8 cellular contexts compared by ENCODE assay signal in genomic region chr4:176319237-176319703, GRCh38. TPM values are rescaled to one million over a fixed set of nuclear protein-coding genes. Genes with fewer than 3 reads are reported as not detected.
DNase-seq lines count a peak whose midpoint lies in the region; ATAC-seq lines count a peak whose summit lies in the region.

No MANE protein-coding gene starts in this region.

- H3K4me1 Mint-ChIP-seq in activated CD4-positive, alpha-beta T cell treated with anti-CD3 and anti-CD28 coated beads for 36 hours = peaks cover 26% of the 10 kb centered on the region

- H3K27ac ChIP-seq in angular gyrus (ENCODE audit: low read depth, low read length) = peak overlapping the region; percentile 89
- H3K27ac ChIP-seq in layer of hippocampus (ENCODE audit: low read depth, low read length) = peak overlapping the region; percentile 67
- peak overlapping the region; percentile 72 for H3K27ac ChIP-seq in thymus (ENCODE audit: low read depth)

- DNase-seq in activated CD4-positive, alpha-beta T cell treated with anti-CD3 and anti-CD28 coated beads for 36 hours = no peak
- no peak for DNase-seq in activated CD4-positive, alpha-beta T cell treated with anti-CD3 and anti-CD28 coated beads for 4 hours
- DNase-seq in A172 (ENCODE audit: low spot score) (no peak), ureter (ENCODE audit: low spot score) (no peak)

- under 1% methylated on average over 11 of the region's 11 CpGs for WGBS in thymus

- peak overlapping the region; percentile 89 for H3K27ac Mint-ChIP-seq in activated CD4-positive, alpha-beta T cell treated with anti-CD3 and anti-CD28 coated beads for 36 hours

- POLR2A ChIA-PET in activated CD4-positive, alpha-beta T cell treated with anti-CD3 and anti-CD28 coated beads for 36 hours (lab: Charles Lee) = no interaction called here

- peaks cover 4% of the 10 kb centered on the region for H3K4me1 ChIP-seq in thymus (ENCODE audit: control insufficient read depth, insufficient read depth, low read length)

- CTCF ChIA-PET in activated CD4-positive, alpha-beta T cell treated with anti-CD3 and anti-CD28 coated beads for 36 hours (lab: Charles Lee) = no interaction called here

- no peaks in the 10 kb centered on the region for H3K9me3 ChIP-seq in thymus (ENCODE audit: control insufficient read depth)

- H3K36me3 Mint-ChIP-seq in activated CD4-positive, alpha-beta T cell treated with anti-CD3 and anti-CD28 coated beads for 36 hours (ENCODE audit: low read depth) = peaks cover 10% of the 10 kb centered on the region

- H3K27me3 ChIP-seq in layer of hippocampus (ENCODE audit: control insufficient read depth, insufficient read depth, low read length) (no peaks in the 10 kb centered on the region), thymus (ENCODE audit: control insufficient read depth, insufficient read depth) (no peaks in the 10 kb centered on the region)

- H3K4me3 Mint-ChIP-seq in activated CD4-positive, alpha-beta T cell treated with anti-CD3 and anti-CD28 coated beads for 36 hours = peak overlapping the region; percentile 97

- intact Hi-C loops in activated CD4-positive, alpha-beta T cell treated with anti-CD3 and anti-CD28 coated beads for 36 hours (cut with DNase I, micrococcal nuclease) = loop anchor here (1.0 to 5.0 kb wide), 2 partner anchors 124 to 993 kb away; partner anchors contain the start of gene SPATA4 (in 1 of the 2)

- no peaks in the 10 kb centered on the region for H3K36me3 ChIP-seq in thymus (ENCODE audit: control insufficient read depth, insufficient read depth)

- no peaks in the 10 kb centered on the region for H3K27me3 Mint-ChIP-seq in activated CD4-positive, alpha-beta T cell treated with anti-CD3 and anti-CD28 coated beads for 36 hours

- H3K9me3 Mint-ChIP-seq in activated CD4-positive, alpha-beta T cell treated with anti-CD3 and anti-CD28 coated beads for 36 hours (ENCODE audit: low read depth) = no peaks in the 10 kb centered on the region

- H3K4me3 ChIP-seq in thymus (ENCODE audit: low read length) = peak overlapping the region; percentile 67

- peak; percentile 0 for ATAC-seq in activated CD4-positive, alpha-beta T cell treated with anti-CD3 and anti-CD28 coated beads for 36 hours
- ATAC-seq in GM21381 (IDR thresholded peaks at IDR 0.05; ENCODE audit: unreplicated experiment) = no peak

RNA-seq across cellular contexts. Expression of gene SPCS3, which starts 0.5 kb away (rescaled TPM):
- 100 to 1,000 TPM; 120 to 142 TPM for total RNA-seq in activated CD4-positive, alpha-beta T cell treated with anti-CD3 and anti-CD28 coated beads for 36 hours
- 43.6 TPM for polyA plus RNA-seq in thymus
- 52.4 and 69.4 TPM in 2 replicates for total RNA-seq in A172 (2014; rRNA removed; shearing (Covaris generic))
- 122 TPM for total RNA-seq in ureter

RNA-seq across cellular contexts. Expression of gene ASB5, which starts 50.2 kb away (rescaled TPM):
- not detected for total RNA-seq in activated CD4-positive, alpha-beta T cell treated with anti-CD3 and anti-CD28 coated beads for 36 hours
- 0.34 TPM for polyA plus RNA-seq in thymus
- total RNA-seq in A172 (2014; rRNA removed; shearing (Covaris generic)) = 0.12 and 0.19 TPM in 2 replicates
- total RNA-seq in ureter = 1.7 TPM
